8 cellular contexts compared by ENCODE assay signal in genomic region chr4:158670975-158671664, GRCh38. TPM values are rescaled to one million over a fixed set of nuclear protein-coding genes. Genes with fewer than 3 reads are reported as not detected.
A peak's percentile ranks its signal among the peaks of the same experiment; 100 is the strongest.
DNase-seq lines count a peak whose midpoint lies in the region; ATAC-seq and TF ChIP-seq lines count a peak whose summit lies in the region.

No MANE protein-coding gene starts in this region.

- peak overlapping the region; percentile 90 for H3K27ac ChIP-seq in epithelial cell of prostate

- no peaks in the 10 kb centered on the region for H3K9me3 ChIP-seq in mucosa of descending colon

- intact Hi-C loops in mucosa of descending colon (cut with DNase I, micrococcal nuclease), result no loop called here

- DNase-seq in C1 segment of cervical spinal cord (lab: John Stamatoyannopoulos, UW), result peak in 11 of 14 donors; percentile 8 to 67 (median 43)
- peak; percentile 16 for DNase-seq in NCI-H774 (lab: John Stamatoyannopoulos, UW)
- DNase-seq in activated CD8-positive, alpha-beta memory T cell treated with anti-CD3 and anti-CD28 coated beads, Interleukin-2, amount 50 U/mL, for 4 hours, result peak; percentile 43
- DNase-seq in epithelial cell of prostate (ENCODE audit: low read depth, low spot score), result no peak
- DNase-seq in mucosa of descending colon, result peak; percentile 66 to 79 (median 75)
- DNase-seq in stimulated activated CD8-positive, alpha-beta memory T cell treated with anti-CD3 and anti-CD28 coated beads, Interleukin-4, amount 100 ng/mL, for 24 hours (ENCODE audit: low read depth), result peak; percentile 50

- H3K36me3 ChIP-seq in mucosa of descending colon (ENCODE audit: low read depth), result peaks cover 4% of the 10 kb centered on the region

- no peak for TF ChIP-seq CTCF in mucosa of descending colon (IDR thresholded peaks at IDR 0.05)

- peak overlapping the region; percentile 87 for H3K4me3 ChIP-seq in mucosa of descending colon

- ATAC-seq in GM19043 (IDR thresholded peaks at IDR 0.05; ENCODE audit: low read depth, unreplicated experiment), result peak; percentile 20
- peak; percentile 21 for ATAC-seq in HG03378 (IDR thresholded peaks at IDR 0.05; ENCODE audit: unreplicated experiment)
- peak; percentile 16 for ATAC-seq in mucosa of descending colon

- peaks cover 16% of the 10 kb centered on the region for H3K4me1 ChIP-seq in mucosa of descending colon (ENCODE audit: low read depth)

RNA-seq across cellular contexts. Expression of gene C4orf46, which starts 0.6 kb away (rescaled TPM):
- total RNA-seq in mucosa of descending colon, result 1 to 10 TPM; 2.4 to 6.3 (median 3.6) TPM

RNA-seq across cellular contexts. Expression of gene ETFDH, which starts 1.0 kb away (rescaled TPM):
- total RNA-seq in mucosa of descending colon, result 10 to 100 TPM; 49.2 to 67.1 (median 50.2) TPM

RNA-seq across cellular contexts. Expression of gene PPID, which starts 52.1 kb away (rescaled TPM):
- 10 to 100 TPM; 19.7 to 23.9 (median 22.2) TPM for total RNA-seq in mucosa of descending colon
